8 cellular contexts compared by ENCODE assay signal in genomic region chr19:46788101-46788967, GRCh38.
A peak's percentile ranks its signal among the peaks of the same experiment; 100 is the strongest.
DNase-seq lines count a peak whose midpoint lies in the region; ATAC-seq and TF ChIP-seq lines count a peak whose summit lies in the region.

Gene SLC1A5, minus strand, starts transcription at chr19:46788594. Its CDS starts 629 bp downstream, at chr19:46787965.

- DNase-seq in AG10803 (ENCODE audit: low read depth) (peak; percentile 97), NCI-H510A treated with DMSO at 0.1 percent for 48 hours (lab: John Stamatoyannopoulos, UW) (peak; percentile 97), cerebellar cortex (ENCODE audit: low spot score) (peak; percentile 89), kidney glomerular epithelial cell (lab: John Stamatoyannopoulos, UW) (peak; percentile 91)
- DNase-seq in activated CD4-positive, CD25-positive, alpha-beta regulatory T cell treated with anti-CD3 and anti-CD28 coated beads, Interleukin-2, amount 50 U/mL, for 72 hours, result peak; percentile 99
- DNase-seq in stimulated activated CD4-positive, alpha-beta T cell treated with anti-CD3 and anti-CD28 coated beads, Interleukin-15, amount 100 ng/mL, for 48 hours (ENCODE audit: low read depth in 2 of 2), result peak; percentile 99

- peak within 1 kb of the TSS; percentile 78 for H3K4me3 ChIP-seq in AG10803 (ENCODE audit: low read length)

- TF ChIP-seq POLR2A in GM19099 (IDR thresholded peaks at IDR 0.05; ENCODE audit: extremely low read depth, insufficient read length, low read depth), result peak; percentile 100

- ATAC-seq in HG03432 (IDR thresholded peaks at IDR 0.05; ENCODE audit: unreplicated experiment), result peak; percentile 67

- TF ChIP-seq CTCF in AG10803 (conservative IDR thresholded peaks at IDR 0.05; ENCODE audit: low read length), result no peak

Comparison
In these comparisons a context has a peak if more than half of its experiments do, and no peak if none do; other contexts are left out.
1. Peak in every context shown above with its lines: DNase-seq, ATAC-seq and H3K4me3 ChIP-seq.